Comparison of ENCODE assay signal across 24 cellular contexts in genomic region chr18:36912887-36913286, GRCh38.
A peak's percentile ranks its signal among the peaks of the same experiment; 100 is the strongest.
DNase-seq lines count a peak whose midpoint lies in the region; ATAC-seq and TF ChIP-seq lines count a peak whose summit lies in the region.
"Had no signal": no experiment of that assay in that cellular context is flagged by ENCODE, and none has a peak within 500 bp of the region (broad histone marks: within the 10 kb centered on the region; RNA-seq: fewer than 3 reads in every experiment).

No MANE protein-coding gene starts in this region.

- H3K9me2 ChIP-seq in OCI-LY7 (ENCODE audit: insufficient read depth, low read length), result no peaks in the 10 kb centered on the region

- ATAC-seq in naive thymus-derived CD8-positive, alpha-beta T cell, result peak; percentile 33 to 53
- ATAC-seq: left lobe of liver had no signal

- peaks cover 4% of the 10 kb centered on the region for H3K36me3 Mint-ChIP-seq in activated CD4-positive, alpha-beta T cell treated with anti-CD3 and anti-CD28 coated beads, Interleukin-2, amount 10 ng/mL, durations not matched to agents 7 days and 5 days (ENCODE audit: low read depth)
- H3K36me3 Mint-ChIP-seq in activated CD4-positive, alpha-beta T cell treated with anti-CD3 and anti-CD28 coated beads, Interleukin-2, amount 10 ng/mL, durations not matched to agents 24 days and 14 days (ENCODE audit: low read depth), result no peaks in the 10 kb centered on the region
- H3K36me3 Mint-ChIP-seq in naive thymus-derived CD8-positive, alpha-beta T cell, result peaks cover 4 to 11% (median 6%) of the 10 kb centered on the region in 3 donors

- POLR2A ChIA-PET in activated CD4-positive, alpha-beta T cell treated with anti-CD3 and anti-CD28 coated beads, Interleukin-2, amount 10 ng/mL, durations not matched to agents 7 days and 5 days (lab: Charles Lee), result no interaction called here
- POLR2A ChIA-PET in OCI-LY7 (lab: Charles Lee), result no interaction called here
- POLR2A ChIA-PET in naive thymus-derived CD8-positive, alpha-beta T cell (lab: Charles Lee), result no interaction called here

- H2AFZ ChIP-seq in OCI-LY7 (ENCODE audit: low read length), result no peak overlapping the region

- no peaks in the 10 kb centered on the region for H3K9me3 Mint-ChIP-seq in activated CD4-positive, alpha-beta T cell treated with anti-CD3 and anti-CD28 coated beads, Interleukin-2, amount 10 ng/mL, durations not matched to agents 7 days and 5 days
- peaks cover 3% of the 10 kb centered on the region for H3K9me3 Mint-ChIP-seq in activated CD4-positive, alpha-beta T cell treated with anti-CD3 and anti-CD28 coated beads, Interleukin-2, amount 10 ng/mL, durations not matched to agents 24 days and 14 days
- peaks cover 0 to 2% (median 0%) of the 10 kb centered on the region in 9 donors for H3K9me3 Mint-ChIP-seq in naive thymus-derived CD8-positive, alpha-beta T cell

- peaks cover 19% of the 10 kb centered on the region for H3K4me1 Mint-ChIP-seq in activated CD4-positive, alpha-beta T cell treated with anti-CD3 and anti-CD28 coated beads, Interleukin-2, amount 10 ng/mL, durations not matched to agents 7 days and 5 days
- H3K4me1 Mint-ChIP-seq in activated CD4-positive, alpha-beta T cell treated with anti-CD3 and anti-CD28 coated beads, Interleukin-2, amount 10 ng/mL, durations not matched to agents 24 days and 14 days, result peaks cover 13% of the 10 kb centered on the region
- H3K4me1 Mint-ChIP-seq in naive thymus-derived CD8-positive, alpha-beta T cell, result peaks cover 16 to 24% (median 21%) of the 10 kb centered on the region in 4 donors
- H3K4me1 Mint-ChIP-seq: neural crest cell had no signal

- BruUV-seq in OCI-LY7 (replicated peaks; lab: Mats Ljungman, UMichigan), result no TSS peak

- no peak overlapping the region for H3K4me3 ChIP-seq in HL-60 (replicated peaks; ENCODE audit: insufficient read depth, low read length)
- H3K4me3 ChIP-seq in OCI-LY7 (ENCODE audit: low read depth, low read length, poor library complexity, severe bottlenecking), result no peak overlapping the region
- H3K4me3 ChIP-seq: colonic mucosa, prostate gland had no signal

- H3K27me3 ChIP-seq in HL-60 (ENCODE audit: insufficient read depth, poor library complexity, severe bottlenecking), result no peaks in the 10 kb centered on the region
- H3K27me3 ChIP-seq: brain microvascular endothelial cell, colonic mucosa had no signal

- intact Hi-C loops in activated CD4-positive, alpha-beta T cell treated with anti-CD3 and anti-CD28 coated beads, Interleukin-2, amount 10 ng/mL, durations not matched to agents 24 days and 14 days (cut with micrococcal nuclease), result loop anchor here (10.0 kb wide), 1 partner anchor 58 kb away; no protein-coding TSS in a partner anchor
- intact Hi-C loops in OCI-LY7 (cut with micrococcal nuclease; ENCODE audit: unreplicated experiment), result no loop called here

- no peaks in the 10 kb centered on the region for H3K27me3 Mint-ChIP-seq in activated CD4-positive, alpha-beta T cell treated with anti-CD3 and anti-CD28 coated beads, Interleukin-2, amount 10 ng/mL, durations not matched to agents 7 days and 5 days
- no peaks in the 10 kb centered on the region for H3K27me3 Mint-ChIP-seq in activated CD4-positive, alpha-beta T cell treated with anti-CD3 and anti-CD28 coated beads, Interleukin-2, amount 10 ng/mL, durations not matched to agents 24 days and 14 days
- H3K27me3 Mint-ChIP-seq in naive thymus-derived CD8-positive, alpha-beta T cell, result no peaks in the 10 kb centered on the region

- CTCF ChIA-PET in activated CD4-positive, alpha-beta T cell treated with anti-CD3 and anti-CD28 coated beads, Interleukin-2, amount 10 ng/mL, durations not matched to agents 7 days and 5 days (lab: Charles Lee), result no interaction called here
- CTCF ChIA-PET in OCI-LY7 (lab: Charles Lee; ENCODE audit: unreplicated experiment), result no interaction called here

- no peaks in the 10 kb centered on the region for H4K20me1 ChIP-seq in OCI-LY7 (ENCODE audit: insufficient read depth, low read length)

- no peaks in the 10 kb centered on the region for H3K9me3 ChIP-seq in OCI-LY7 (ENCODE audit: low read length)
- H3K9me3 ChIP-seq: colonic mucosa, prostate gland had no signal

- H3K4me1 ChIP-seq in OCI-LY7 (ENCODE audit: insufficient read depth, low read length, poor library complexity, severe bottlenecking), result no peaks in the 10 kb centered on the region
- H3K4me1 ChIP-seq: colonic mucosa, prostate gland had no signal

- no peaks in the 10 kb centered on the region for H3K79me2 ChIP-seq in OCI-LY7 (ENCODE audit: insufficient read depth, low read depth, low read length)

- no peak overlapping the region for H3K4me3 Mint-ChIP-seq in activated CD4-positive, alpha-beta T cell treated with anti-CD3 and anti-CD28 coated beads, Interleukin-2, amount 10 ng/mL, durations not matched to agents 7 days and 5 days
- H3K4me3 Mint-ChIP-seq in activated CD4-positive, alpha-beta T cell treated with anti-CD3 and anti-CD28 coated beads, Interleukin-2, amount 10 ng/mL, durations not matched to agents 24 days and 14 days, result no peak overlapping the region
- peak overlapping the region in 6 of 10 donors; percentile 8 to 74 (median 52) for H3K4me3 Mint-ChIP-seq in naive thymus-derived CD8-positive, alpha-beta T cell
- H3K4me3 Mint-ChIP-seq: neural crest cell had no signal

- H3K4me2 ChIP-seq in OCI-LY7 (ENCODE audit: low read length), result 0 out of 2 replicates have a peak overlapping the region, but pooled peaks have one; percentile 29

- no peak for DNase-seq in activated CD4-positive, alpha-beta T cell treated with anti-CD3 and anti-CD28 coated beads, Interleukin-2, amount 10 ng/mL, durations not matched to agents 7 days and 5 days
- no peak for DNase-seq in activated CD4-positive, alpha-beta T cell treated with anti-CD3 and anti-CD28 coated beads, Interleukin-2, amount 10 ng/mL, durations not matched to agents 24 days and 14 days
- DNase-seq in HL-60 (ENCODE audit: low read depth in 1 of 2, low spot score in 1 of 2) (peak; percentile 14 to 76), OCI-LY7 (ENCODE audit: low spot score) (no peak), NCI-H1048 (lab: John Stamatoyannopoulos, UW) (no peak), NCI-H2029 (lab: John Stamatoyannopoulos, UW) (no peak), GM19240 (ENCODE audit: insufficient read length, low spot score) (no peak)
- DNase-seq in naive thymus-derived CD8-positive, alpha-beta T cell, result peak in 3 of 10 donors; percentile 1 to 27 (median 12)
- DNase-seq: activated CD4-positive, alpha-beta T cell treated with anti-CD3 and anti-CD28 coated beads, Interleukin-2, amount 50 U/mL, for 1 hour; activated T-cell treated with anti-CD3 and anti-CD28 coated beads for 4 hours; brain microvascular endothelial cell; colonic mucosa; HCEC 1CT; head of caudate nucleus; IMR-90; midbrain; NCI-H2107; NCI-H748 treated with DMSO at 0.1 percent for 48 hours; RPMI8226; stimulated activated CD4-positive, alpha-beta T cell treated with anti-CD3 and anti-CD28 coated beads, Interleukin-1b, Interleukin-23, amount 100 ng/mL, for 48 hours had no signal

- no peak overlapping the region for H3K27ac ChIP-seq in HL-60 (replicated peaks)
- no peak overlapping the region for H3K27ac ChIP-seq in OCI-LY7 (ENCODE audit: low read depth, low read length, poor library complexity, severe bottlenecking)
- H3K27ac ChIP-seq: brain microvascular endothelial cell, C4-2B, colonic mucosa, prostate gland had no signal

- peak overlapping the region; percentile 83 for H3K27ac Mint-ChIP-seq in activated CD4-positive, alpha-beta T cell treated with anti-CD3 and anti-CD28 coated beads, Interleukin-2, amount 10 ng/mL, durations not matched to agents 7 days and 5 days
- no peak overlapping the region for H3K27ac Mint-ChIP-seq in activated CD4-positive, alpha-beta T cell treated with anti-CD3 and anti-CD28 coated beads, Interleukin-2, amount 10 ng/mL, durations not matched to agents 24 days and 14 days
- H3K27ac Mint-ChIP-seq in naive thymus-derived CD8-positive, alpha-beta T cell, result peak overlapping the region; percentile 17 to 94 (median 78)

- H3K36me3 ChIP-seq in OCI-LY7 (ENCODE audit: insufficient read depth, low read length), result no peaks in the 10 kb centered on the region
- H3K36me3 ChIP-seq: brain microvascular endothelial cell, colonic mucosa, prostate gland had no signal

- TF ChIP-seq CTCF in HL-60 (IDR thresholded peaks at IDR 0.05; ENCODE audit: insufficient read depth, low read length), result no peak
- no peak for TF ChIP-seq CTCF in OCI-LY7 (conservative IDR thresholded peaks at IDR 0.05; ENCODE audit: low read length)

Comparison
In these comparisons a context has a peak if more than half of its experiments do, and no peak if none do; other contexts are left out.
1. DNase-seq: peak in HL-60 (2 of 2); none in activated CD4-positive, alpha-beta T cell treated with anti-CD3 and anti-CD28 coated beads, Interleukin-2, amount 10 ng/mL, durations not matched to agents 7 days and 5 days (single experiment), activated CD4-positive, alpha-beta T cell treated with anti-CD3 and anti-CD28 coated beads, Interleukin-2, amount 10 ng/mL, durations not matched to agents 24 days and 14 days (single experiment), OCI-LY7 (single experiment), NCI-H1048 (single experiment), NCI-H2029 (single experiment) and GM19240 (single experiment).
2. H3K4me3 Mint-ChIP-seq: peak in naive thymus-derived CD8-positive, alpha-beta T cell (6 of 10); none in activated CD4-positive, alpha-beta T cell treated with anti-CD3 and anti-CD28 coated beads, Interleukin-2, amount 10 ng/mL, durations not matched to agents 7 days and 5 days (single experiment) and activated CD4-positive, alpha-beta T cell treated with anti-CD3 and anti-CD28 coated beads, Interleukin-2, amount 10 ng/mL, durations not matched to agents 24 days and 14 days (single experiment).